Comparison of ENCODE assay signal across 8 cellular contexts in genomic region chr1:203340112-203340804, GRCh38. TPM values are rescaled to one million over a fixed set of nuclear protein-coding genes. Genes with fewer than 3 reads are reported as not detected.
DNase-seq lines count a peak whose midpoint lies in the region; ATAC-seq and TF ChIP-seq lines count a peak whose summit lies in the region.

No MANE protein-coding gene starts in this region.

- ATAC-seq in GM21381 (IDR thresholded peaks at IDR 0.05; ENCODE audit: unreplicated experiment) (peak; percentile 49), HG02884 (IDR thresholded peaks at IDR 0.05; ENCODE audit: unreplicated experiment) (no peak)

- WGBS in adrenal gland, 4 donors = 10 to 14% (median 11%) methylated on average over 7 of the region's 7 CpGs

- H3K27me3 ChIP-seq in AG04450 (ENCODE audit: control insufficient read depth, insufficient read depth, low read length) (peaks cover 43% of the 10 kb centered on the region), adrenal gland (no peaks in the 10 kb centered on the region), cardiac muscle cell (peaks cover 3% of the 10 kb centered on the region)

- POLR2A ChIA-PET in AG04450 (lab: Yijun Ruan, JAX) = interaction anchor here (1.5 kb wide), 1 partner anchor 148 kb away, joined by 4 read pairs; no protein-coding TSS in a partner anchor

- CTCF ChIA-PET in AG04450 (lab: Charles Lee) = interaction anchor here (0.6 to 12.8 kb wide), 31 partner anchors 8 to 430 kb away, joined by 3 to 244 read pairs (median 4); partner anchors contain the start of gene PRELP

- H3K4me3 ChIP-seq in AG04450 (ENCODE audit: low read depth, low read length) = no peak overlapping the region
- H3K4me3 ChIP-seq in adrenal gland = no peak overlapping the region
- no peak overlapping the region for H3K4me3 ChIP-seq in cardiac muscle cell

- DNase-seq in AG04450 (ENCODE audit: low read depth, low spot score) (peak; percentile 55), NCI-H1436 treated with DMSO at 0.1 percent for 48 hours (lab: John Stamatoyannopoulos, UW) (peak; percentile 60), SKM-1 treated with dmso at 0.1 percent for 144 hours (lab: John Stamatoyannopoulos, UW; ENCODE audit: unreplicated experiment) (peak; percentile 83), adrenal gland (peak; percentile 76 to 89 (median 79)), cardiac muscle cell (ENCODE audit: low read depth in 1 of 2, low spot score in 1 of 2) (peak; percentile 90), pons (ENCODE audit: low spot score) (peak; percentile 94)

- H3K4me1 ChIP-seq in adrenal gland (replicated peaks in 1 of 2) (peaks cover 7 to 15% of the 10 kb centered on the region in 2 donors), cardiac muscle cell (ENCODE audit: low read depth) (peaks cover 24% of the 10 kb centered on the region)

- H3K9me3 ChIP-seq in AG04450 (ENCODE audit: control insufficient read depth, insufficient read depth, low read length) (no peaks in the 10 kb centered on the region), adrenal gland (replicated peaks in 1 of 3) (no peaks in the 10 kb centered on the region), cardiac muscle cell (ENCODE audit: low read depth) (no peaks in the 10 kb centered on the region)

- TF ChIP-seq CTCF in AG04450 (IDR thresholded peaks at IDR 0.05; ENCODE audit: low read depth, low read length) (peak; percentile 87), adrenal gland (IDR thresholded peaks at IDR 0.05) (peak; percentile 59 to 95 (median 90)), cardiac muscle cell (IDR thresholded peaks at IDR 0.05; ENCODE audit: low read depth, low read length) (peak; percentile 91)

- H3K36me3 ChIP-seq in adrenal gland (replicated peaks in 1 of 2) = no peaks in the 10 kb centered on the region
- H3K36me3 ChIP-seq in cardiac muscle cell = no peaks in the 10 kb centered on the region

- H3K27ac ChIP-seq in AG04450 (ENCODE audit: low read depth, low read length) (no peak overlapping the region), adrenal gland (peak overlapping the region in 2 of 5 donors; percentile 75 to 88), cardiac muscle cell (no peak overlapping the region)

- intact Hi-C loops in adrenal gland (cut with DNase I) = loop anchor here (2.0 to 5.0 kb wide), 3 partner anchors 101 to 147 kb away; no protein-coding TSS in a partner anchor

- TF ChIP-seq POLR2A in adrenal gland (IDR thresholded peaks at IDR 0.05) = no peak

RNA-seq across cellular contexts. Expression of gene FMOD, which starts 10.7 kb away (rescaled TPM):
- polyA plus RNA-seq in AG04450 (2011; rRNA removed) (5.4 and 6.6 TPM in 2 replicates), adrenal gland (10 to 100 TPM; 12.1 to 19.2 (median 17.2) TPM), cardiac muscle cell (3.1 and 7.6 TPM in 2 replicates)
- polyA minus RNA-seq in AG04450 (2011; rRNA and poly(A)+ RNA removed) = 1.3 and 2.0 TPM in 2 replicates
- total RNA-seq in adrenal gland (100 to 1,000 TPM in 1 of 8 donors, 10 to 100 TPM in 7; 12.1 to 231 (median 22.6) TPM), cardiac muscle cell (2.3 and 8.2 TPM in 2 replicates)

RNA-seq across cellular contexts. Expression of gene BTG2, which starts 34.9 kb away (rescaled TPM):
- polyA plus RNA-seq in AG04450 (2011; rRNA removed) = 34.7 and 36.5 TPM in 2 replicates
- 27.0 and 29.3 TPM in 2 replicates for polyA minus RNA-seq in AG04450 (2011; rRNA and poly(A)+ RNA removed)
- total RNA-seq in adrenal gland = 100 to 1,000 TPM in 2 of 8 donors, 10 to 100 TPM in 6; 11.4 to 175 (median 52.5) TPM
- 10 to 100 TPM; 16.6 to 58.8 (median 24.0) TPM for polyA plus RNA-seq in adrenal gland
- total RNA-seq in cardiac muscle cell = 45.6 and 57.9 TPM in 2 replicates
- polyA plus RNA-seq in cardiac muscle cell = 64.2 and 66.0 TPM in 2 replicates
